ENCODE assay signal across 1 cellular context in the genomic region with DNA sequence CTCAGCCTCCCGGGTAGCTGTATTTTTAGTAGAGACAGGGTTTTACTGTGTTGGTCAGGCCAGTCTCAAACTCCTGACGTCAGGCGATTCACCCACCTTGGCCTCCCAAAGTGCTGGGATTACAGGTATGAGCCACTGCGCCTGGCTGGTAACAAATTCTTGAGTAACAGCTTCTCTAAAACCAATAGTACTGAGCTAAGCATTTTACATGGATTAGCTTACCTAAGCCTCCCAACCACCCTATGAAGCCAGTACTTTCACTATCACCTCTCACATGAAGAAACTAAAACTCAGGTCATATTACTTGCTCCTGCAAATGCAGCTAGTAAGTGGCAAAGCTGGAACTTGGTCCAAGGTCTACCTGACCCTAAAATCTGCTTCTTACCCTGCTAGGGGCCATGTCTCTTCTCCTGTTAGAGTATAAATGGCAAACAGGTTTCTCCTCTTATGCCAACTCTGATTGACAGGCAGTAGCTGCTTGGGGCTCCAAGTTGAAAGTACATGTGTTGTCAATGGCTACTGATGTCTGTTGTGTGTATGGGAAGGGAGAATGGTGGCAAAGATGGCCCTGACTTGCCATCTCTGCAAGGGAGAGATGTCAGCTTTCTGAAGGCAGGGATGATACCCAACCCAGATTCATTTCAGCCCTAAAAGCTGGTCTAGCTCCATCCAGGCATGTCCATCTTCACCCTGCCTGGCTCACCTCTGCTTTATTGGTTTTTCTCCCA.
TF ChIP-seq lines count a peak whose summit lies in the region.

No MANE protein-coding gene starts in this region.

TF ChIP-seq in GM12878, 131 proteins besides CTCF, POLR2A, EP300 and RAD21:
- TF ChIP-seq CBX3 (IDR thresholded peaks at IDR 0.05; ENCODE audit: borderline replicate concordance, low read depth) (no peak), BRCA1 (IDR thresholded peaks at IDR 0.05; ENCODE audit: low read depth, low read length) (no peak), TARDBP (IDR thresholded peaks at IDR 0.05; ENCODE audit: borderline replicate concordance) (no peak), YBX1 (IDR thresholded peaks at IDR 0.05) (no peak), ATF7 (IDR thresholded peaks at IDR 0.05; ENCODE audit: low read depth) (no peak), CBFB (IDR thresholded peaks at IDR 0.05; ENCODE audit: low read depth) (no peak), RELB (IDR thresholded peaks at IDR 0.05; ENCODE audit: low read depth) (no peak), PKNOX1 (IDR thresholded peaks at IDR 0.05) (peak; percentile 88)
